8 cellular contexts compared by ENCODE assay signal in genomic region chr20:47610247-47610944, GRCh38.
A peak's percentile ranks its signal among the peaks of the same experiment; 100 is the strongest.
DNase-seq lines count a peak whose midpoint lies in the region; ATAC-seq and TF ChIP-seq lines count a peak whose summit lies in the region.

No MANE protein-coding gene starts in this region.

- no peaks in the 10 kb centered on the region for H3K27me3 ChIP-seq in CD4-positive, alpha-beta memory T cell (ENCODE audit: insufficient read depth, low read length)
- H3K27me3 ChIP-seq in ascending aorta (no peaks in the 10 kb centered on the region), mesenchymal stem cell (ENCODE audit: control insufficient read depth in 1 of 2, insufficient read depth in 1 of 2, low read length in 2 of 2) (no peaks in the 10 kb centered on the region)

- peak; percentile 30 to 93 (median 44) for DNase-seq in CD4-positive, alpha-beta memory T cell
- DNase-seq in T-helper 2 cell = peak in 3 of 5 experiments; percentile 30 to 84 (median 47)
- DNase-seq in ascending aorta (ENCODE audit: low spot score in 2 of 2) = peak; percentile 33 to 84
- DNase-seq in mesenchymal stem cell = peak; percentile 94
- peak; percentile 32 to 77 for DNase-seq in stimulated activated CD8-positive, alpha-beta memory T cell treated with anti-CD3 and anti-CD28 coated beads, Interleukin-7, amount 100 ng/mL, for 48 hours (ENCODE audit: extremely low read depth in 1 of 2, low read depth in 1 of 2)
- no peak for DNase-seq in NCI-H1048 (lab: John Stamatoyannopoulos, UW)
- no peak for DNase-seq in NCI-H2227 treated with DMSO at 0.1 percent for 48 hours (lab: John Stamatoyannopoulos, UW)

- no peaks in the 10 kb centered on the region for H3K9me3 Mint-ChIP-seq in CD4-positive, alpha-beta memory T cell

- no peak overlapping the region for H3K4me2 ChIP-seq in mesenchymal stem cell (ENCODE audit: low read length, poor library complexity, severe bottlenecking)

- H3K18ac ChIP-seq in mesenchymal stem cell (ENCODE audit: low read depth in 1 of 2, low read length in 2 of 2) = peak overlapping the region; percentile 70 to 88

- H3K4me3 Mint-ChIP-seq in CD4-positive, alpha-beta memory T cell = peak overlapping the region in 7 of 8 donors; percentile 18 to 85 (median 61)

- no peak overlapping the region for H3K14ac ChIP-seq in mesenchymal stem cell (ENCODE audit: low read length in 2 of 2)

- POLR2A ChIA-PET in CD4-positive, alpha-beta memory T cell (lab: Charles Lee; ENCODE audit: partially characterized antibody) = interaction anchor here (0.8 to 2.1 kb wide), 3 partner anchors 10 to 256 kb away, joined by 3 to 7 read pairs (median 3); partner anchors contain the start of gene NCOA3

- H3K4me3 ChIP-seq in CD4-positive, alpha-beta memory T cell (ENCODE audit: low read length in 2 of 2) = no peak overlapping the region
- H3K4me3 ChIP-seq in ascending aorta (no peak overlapping the region), mesenchymal stem cell (ENCODE audit: insufficient read depth in 1 of 2, low read depth in 1 of 2, low read length in 2 of 2) (no peak overlapping the region)

- H3K27ac ChIP-seq in CD4-positive, alpha-beta memory T cell (ENCODE audit: low read depth, low read length) = peak overlapping the region; percentile 33
- H3K27ac ChIP-seq in ascending aorta (peak overlapping the region; percentile 41 to 55), mesenchymal stem cell (ENCODE audit: low read length, poor library complexity, severe bottlenecking) (peak overlapping the region; percentile 73)

- peak overlapping the region; percentile 77 to 97 (median 94) for H3K27ac Mint-ChIP-seq in CD4-positive, alpha-beta memory T cell

- peaks cover 23% of the 10 kb centered on the region for H3K79me1 ChIP-seq in mesenchymal stem cell (replicated peaks; ENCODE audit: low read length, poor library complexity, severe bottlenecking)

- 41% methylated on average over 6 of the region's 6 CpGs for WGBS in mesenchymal stem cell

- no peaks in the 10 kb centered on the region for H3K36me3 ChIP-seq in CD4-positive, alpha-beta memory T cell (ENCODE audit: insufficient read depth, low read length)
- H3K36me3 ChIP-seq in ascending aorta (no peaks in the 10 kb centered on the region), mesenchymal stem cell (ENCODE audit: control insufficient read depth in 1 of 2, insufficient read depth in 2 of 2, low read depth in 1 of 2, low read length in 2 of 2) (peaks cover 2 to 7% of the 10 kb centered on the region in 2 experiments)

- H4K8ac ChIP-seq in mesenchymal stem cell (ENCODE audit: low read length) = no peak overlapping the region

- no peak overlapping the region for H3K23ac ChIP-seq in mesenchymal stem cell (ENCODE audit: low read length in 2 of 2)

- peak; percentile 67 for ATAC-seq in HG02938 (IDR thresholded peaks at IDR 0.05; ENCODE audit: unreplicated experiment)

- peaks cover 4 to 13% of the 10 kb centered on the region in 2 donors for H3K36me3 Mint-ChIP-seq in CD4-positive, alpha-beta memory T cell

- H2BK12ac ChIP-seq in mesenchymal stem cell (ENCODE audit: low read length in 2 of 2) = peak overlapping the region; percentile 77 to 86

- H2AK5ac ChIP-seq in mesenchymal stem cell (ENCODE audit: low read length, severe bottlenecking) = no peak overlapping the region

- H2BK120ac ChIP-seq in mesenchymal stem cell (ENCODE audit: low read depth, low read length) = peak overlapping the region; percentile 49

- H3K27me3 Mint-ChIP-seq in CD4-positive, alpha-beta memory T cell = no peaks in the 10 kb centered on the region

- intact Hi-C loops in CD4-positive, alpha-beta memory T cell (cut with micrococcal nuclease) = loop anchor here (5.0 to 10.0 kb wide), 2 partner anchors 108 to 196 kb away; partner anchors contain the start of gene NCOA3
- intact Hi-C loops in ascending aorta (cut with DNase I) = loop anchor here (10.0 kb wide), 1 partner anchor 106 kb away; the partner anchor contains the start of gene NCOA3

- H2BK15ac ChIP-seq in mesenchymal stem cell (ENCODE audit: low read depth, poor library complexity, severe bottlenecking) = peak overlapping the region; percentile 96

- no peak overlapping the region for H2AFZ ChIP-seq in mesenchymal stem cell (ENCODE audit: low read depth, low read length)

- H3K9me3 ChIP-seq in CD4-positive, alpha-beta memory T cell (ENCODE audit: control insufficient read depth in 1 of 2, low read length in 2 of 2) = no peaks in the 10 kb centered on the region
- H3K9me3 ChIP-seq in ascending aorta = no peaks in the 10 kb centered on the region
- H3K9me3 ChIP-seq in mesenchymal stem cell (ENCODE audit: control insufficient read depth, low read length) = no peaks in the 10 kb centered on the region

- no peak overlapping the region for H4K91ac ChIP-seq in mesenchymal stem cell (ENCODE audit: low read length)

- peaks cover 53 to 77% (median 66%) of the 10 kb centered on the region in 4 donors for H3K4me1 Mint-ChIP-seq in CD4-positive, alpha-beta memory T cell

- TF ChIP-seq CTCF in ascending aorta (IDR thresholded peaks at IDR 0.05) = no peak

- CTCF ChIA-PET in CD4-positive, alpha-beta memory T cell (lab: Charles Lee; ENCODE audit: partially characterized antibody) = interaction anchor here (0.8 to 3.9 kb wide), 9 partner anchors 8 to 338 kb away, joined by 3 to 17 read pairs (median 8); no protein-coding TSS in a partner anchor

- no peak overlapping the region for H2BK5ac ChIP-seq in mesenchymal stem cell (ENCODE audit: low read depth, low read length, poor library complexity, severe bottlenecking)

- H3K4ac ChIP-seq in mesenchymal stem cell (ENCODE audit: low read depth in 1 of 2, low read length in 2 of 2) = peak overlapping the region in 1 of 2 experiments; percentile 54

- peaks cover 65% of the 10 kb centered on the region for H3K4me1 ChIP-seq in CD4-positive, alpha-beta memory T cell (ENCODE audit: insufficient read depth, low read length)
- peaks cover 3 to 11% of the 10 kb centered on the region in 2 donors for H3K4me1 ChIP-seq in ascending aorta
- peaks cover 4% of the 10 kb centered on the region for H3K4me1 ChIP-seq in mesenchymal stem cell (ENCODE audit: control insufficient read depth, insufficient read depth, low read depth, low read length)

- peak overlapping the region; percentile 87 for H3K9ac ChIP-seq in mesenchymal stem cell (ENCODE audit: low read length)

Comparison
In these comparisons a context has a peak if more than half of its experiments do, and no peak if none do; other contexts are left out.
1. DNase-seq: peak in CD4-positive, alpha-beta memory T cell (5 of 5), T-helper 2 cell (3 of 5), ascending aorta (2 of 2), mesenchymal stem cell (single experiment) and stimulated activated CD8-positive, alpha-beta memory T cell treated with anti-CD3 and anti-CD28 coated beads, Interleukin-7, amount 100 ng/mL, for 48 hours (2 of 2); none in NCI-H1048 (single experiment) and NCI-H2227 treated with DMSO at 0.1 percent for 48 hours (single experiment).
2. Peak in every context shown above with its lines, with median percentiles within 50 percentile points of each other: H3K27ac ChIP-seq.